1 cellular context compared by ENCODE assay signal in the genomic region with DNA sequence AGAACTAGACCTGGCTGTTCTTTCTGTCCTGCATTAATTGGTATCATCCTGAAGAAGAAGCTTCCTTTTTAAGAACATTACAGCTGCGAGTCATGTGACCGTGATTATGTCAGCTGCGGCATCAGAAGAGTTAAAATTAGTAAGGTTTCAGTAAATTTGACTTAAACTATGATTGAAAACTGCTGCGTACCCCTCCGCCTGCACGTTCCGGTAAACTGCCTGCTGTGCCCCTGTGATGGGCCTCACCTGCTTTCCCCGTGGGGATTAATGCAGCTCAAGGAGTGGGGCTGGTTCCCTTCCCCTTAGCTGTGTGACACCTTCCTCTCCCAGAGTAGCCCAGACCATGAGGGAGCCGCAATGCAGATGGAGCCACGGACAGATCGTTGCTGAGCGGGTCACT.
TF ChIP-seq lines count a peak whose summit lies in the region.

No MANE protein-coding gene starts in this region.

TF ChIP-seq in H1, 55 proteins besides CTCF, POLR2A, EP300 and RAD21 (continued from another document):
- TF ChIP-seq, protein P1, sequence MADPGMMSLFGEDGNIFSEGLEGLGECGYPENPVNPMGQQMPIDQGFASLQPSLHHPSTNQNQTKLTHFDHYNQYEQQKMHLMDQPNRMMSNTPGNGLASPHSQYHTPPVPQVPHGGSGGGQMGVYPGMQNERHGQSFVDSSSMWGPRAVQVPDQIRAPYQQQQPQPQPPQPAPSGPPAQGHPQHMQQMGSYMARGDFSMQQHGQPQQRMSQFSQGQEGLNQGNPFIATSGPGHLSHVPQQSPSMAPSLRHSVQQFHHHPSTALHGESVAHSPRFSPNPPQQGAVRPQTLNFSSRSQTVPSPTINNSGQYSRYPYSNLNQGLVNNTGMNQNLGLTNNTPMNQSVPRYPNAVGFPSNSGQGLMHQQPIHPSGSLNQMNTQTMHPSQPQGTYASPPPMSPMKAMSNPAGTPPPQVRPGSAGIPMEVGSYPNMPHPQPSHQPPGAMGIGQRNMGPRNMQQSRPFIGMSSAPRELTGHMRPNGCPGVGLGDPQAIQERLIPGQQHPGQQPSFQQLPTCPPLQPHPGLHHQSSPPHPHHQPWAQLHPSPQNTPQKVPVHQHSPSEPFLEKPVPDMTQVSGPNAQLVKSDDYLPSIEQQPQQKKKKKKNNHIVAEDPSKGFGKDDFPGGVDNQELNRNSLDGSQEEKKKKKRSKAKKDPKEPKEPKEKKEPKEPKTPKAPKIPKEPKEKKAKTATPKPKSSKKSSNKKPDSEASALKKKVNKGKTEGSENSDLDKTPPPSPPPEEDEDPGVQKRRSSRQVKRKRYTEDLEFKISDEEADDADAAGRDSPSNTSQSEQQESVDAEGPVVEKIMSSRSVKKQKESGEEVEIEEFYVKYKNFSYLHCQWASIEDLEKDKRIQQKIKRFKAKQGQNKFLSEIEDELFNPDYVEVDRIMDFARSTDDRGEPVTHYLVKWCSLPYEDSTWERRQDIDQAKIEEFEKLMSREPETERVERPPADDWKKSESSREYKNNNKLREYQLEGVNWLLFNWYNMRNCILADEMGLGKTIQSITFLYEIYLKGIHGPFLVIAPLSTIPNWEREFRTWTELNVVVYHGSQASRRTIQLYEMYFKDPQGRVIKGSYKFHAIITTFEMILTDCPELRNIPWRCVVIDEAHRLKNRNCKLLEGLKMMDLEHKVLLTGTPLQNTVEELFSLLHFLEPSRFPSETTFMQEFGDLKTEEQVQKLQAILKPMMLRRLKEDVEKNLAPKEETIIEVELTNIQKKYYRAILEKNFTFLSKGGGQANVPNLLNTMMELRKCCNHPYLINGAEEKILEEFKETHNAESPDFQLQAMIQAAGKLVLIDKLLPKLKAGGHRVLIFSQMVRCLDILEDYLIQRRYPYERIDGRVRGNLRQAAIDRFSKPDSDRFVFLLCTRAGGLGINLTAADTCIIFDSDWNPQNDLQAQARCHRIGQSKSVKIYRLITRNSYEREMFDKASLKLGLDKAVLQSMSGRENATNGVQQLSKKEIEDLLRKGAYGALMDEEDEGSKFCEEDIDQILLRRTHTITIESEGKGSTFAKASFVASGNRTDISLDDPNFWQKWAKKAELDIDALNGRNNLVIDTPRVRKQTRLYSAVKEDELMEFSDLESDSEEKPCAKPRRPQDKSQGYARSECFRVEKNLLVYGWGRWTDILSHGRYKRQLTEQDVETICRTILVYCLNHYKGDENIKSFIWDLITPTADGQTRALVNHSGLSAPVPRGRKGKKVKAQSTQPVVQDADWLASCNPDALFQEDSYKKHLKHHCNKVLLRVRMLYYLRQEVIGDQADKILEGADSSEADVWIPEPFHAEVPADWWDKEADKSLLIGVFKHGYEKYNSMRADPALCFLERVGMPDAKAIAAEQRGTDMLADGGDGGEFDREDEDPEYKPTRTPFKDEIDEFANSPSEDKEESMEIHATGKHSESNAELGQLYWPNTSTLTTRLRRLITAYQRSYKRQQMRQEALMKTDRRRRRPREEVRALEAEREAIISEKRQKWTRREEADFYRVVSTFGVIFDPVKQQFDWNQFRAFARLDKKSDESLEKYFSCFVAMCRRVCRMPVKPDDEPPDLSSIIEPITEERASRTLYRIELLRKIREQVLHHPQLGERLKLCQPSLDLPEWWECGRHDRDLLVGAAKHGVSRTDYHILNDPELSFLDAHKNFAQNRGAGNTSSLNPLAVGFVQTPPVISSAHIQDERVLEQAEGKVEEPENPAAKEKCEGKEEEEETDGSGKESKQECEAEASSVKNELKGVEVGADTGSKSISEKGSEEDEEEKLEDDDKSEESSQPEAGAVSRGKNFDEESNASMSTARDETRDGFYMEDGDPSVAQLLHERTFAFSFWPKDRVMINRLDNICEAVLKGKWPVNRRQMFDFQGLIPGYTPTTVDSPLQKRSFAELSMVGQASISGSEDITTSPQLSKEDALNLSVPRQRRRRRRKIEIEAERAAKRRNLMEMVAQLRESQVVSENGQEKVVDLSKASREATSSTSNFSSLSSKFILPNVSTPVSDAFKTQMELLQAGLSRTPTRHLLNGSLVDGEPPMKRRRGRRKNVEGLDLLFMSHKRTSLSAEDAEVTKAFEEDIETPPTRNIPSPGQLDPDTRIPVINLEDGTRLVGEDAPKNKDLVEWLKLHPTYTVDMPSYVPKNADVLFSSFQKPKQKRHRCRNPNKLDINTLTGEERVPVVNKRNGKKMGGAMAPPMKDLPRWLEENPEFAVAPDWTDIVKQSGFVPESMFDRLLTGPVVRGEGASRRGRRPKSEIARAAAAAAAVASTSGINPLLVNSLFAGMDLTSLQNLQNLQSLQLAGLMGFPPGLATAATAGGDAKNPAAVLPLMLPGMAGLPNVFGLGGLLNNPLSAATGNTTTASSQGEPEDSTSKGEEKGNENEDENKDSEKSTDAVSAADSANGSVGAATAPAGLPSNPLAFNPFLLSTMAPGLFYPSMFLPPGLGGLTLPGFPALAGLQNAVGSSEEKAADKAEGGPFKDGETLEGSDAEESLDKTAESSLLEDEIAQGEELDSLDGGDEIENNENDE (IDR thresholded peaks at IDR 0.05; ENCODE audit: insufficient replicate concordance, low read length) = no peak
- TF ChIP-seq ZNF274 (IDR thresholded peaks at IDR 0.05; ENCODE audit: borderline replicate concordance, extremely low read depth, low read length) (no peak), KDM4A (IDR thresholded peaks at IDR 0.05; ENCODE audit: low read depth, low read length, severe bottlenecking) (no peak), BRCA1 (IDR thresholded peaks at IDR 0.05; ENCODE audit: low read depth, low read length) (no peak), SP1 (IDR thresholded peaks at IDR 0.05; ENCODE audit: low read depth, low read length) (no peak), JUN (IDR thresholded peaks at IDR 0.05; ENCODE audit: low read depth, low read length) (no peak), SRF (IDR thresholded peaks at IDR 0.05; ENCODE audit: low read depth, low read length) (no peak), SIX5 (IDR thresholded peaks at IDR 0.05; ENCODE audit: low read depth, low read length) (no peak)
